Comparison of ENCODE assay signal across 27 cellular contexts in genomic region chr18:49971462-49971861, GRCh38.
"Had no signal": no experiment of that assay in that cellular context is flagged by ENCODE, and none has a peak within 500 bp of the region (broad histone marks: within the 10 kb centered on the region; RNA-seq: fewer than 3 reads in every experiment).

No MANE protein-coding gene starts in this region.

- H3K36me3 Mint-ChIP-seq: activated CD4-positive, alpha-beta memory T cell treated with anti-CD3 and anti-CD28 coated beads for 36 hours; activated naive CD4-positive, alpha-beta T cell treated with anti-CD3 and anti-CD28 coated beads, Interleukin-2, amount 10 ng/mL, durations not matched to agents 7 days and 5 days; activated naive CD4-positive, alpha-beta T cell treated with anti-CD3 and anti-CD28 coated beads, Interleukin-2, amount 50 U/mL, for 72 hours; activated naive CD8-positive, alpha-beta T cell treated with anti-CD3 and anti-CD28 coated beads, Interleukin-2, amount 10 ng/mL, durations not matched to agents 7 days and 5 days; brain had no signal

- H3K4me3 ChIP-seq: ascending aorta, breast epithelium, cardiac muscle cell, colonic mucosa, esophagus squamous epithelium, gastroesophageal sphincter had no signal

- H3K9me3 Mint-ChIP-seq: activated CD4-positive, alpha-beta memory T cell treated with anti-CD3 and anti-CD28 coated beads for 36 hours; activated CD4-positive, alpha-beta T cell treated with anti-CD3 and anti-CD28 coated beads, Interleukin-2, amount 10 ng/mL, durations not matched to agents 24 days and 14 days; activated naive CD4-positive, alpha-beta T cell treated with anti-CD3 and anti-CD28 coated beads, Interleukin-2, amount 10 ng/mL, durations not matched to agents 7 days and 5 days; activated naive CD4-positive, alpha-beta T cell treated with anti-CD3 and anti-CD28 coated beads, Interleukin-2, amount 50 U/mL, for 72 hours; activated naive CD8-positive, alpha-beta T cell treated with anti-CD3 and anti-CD28 coated beads, Interleukin-2, amount 10 ng/mL, durations not matched to agents 7 days and 5 days; activated T-cell treated with anti-CD3 and anti-CD28 coated beads, Interleukin-2, amount 50 U/mL, for 24 hours; activated T-cell treated with anti-CD3 and anti-CD28 coated beads, Interleukin-2, amount 50 U/mL, for 72 hours; brain had no signal

- H3K4me1 Mint-ChIP-seq: activated CD4-positive, alpha-beta T cell treated with anti-CD3 and anti-CD28 coated beads for 36 hours; activated CD4-positive, alpha-beta T cell treated with anti-CD3 and anti-CD28 coated beads, Interleukin-2, amount 10 ng/mL, durations not matched to agents 24 days and 14 days; activated naive CD4-positive, alpha-beta T cell treated with anti-CD3 and anti-CD28 coated beads, Interleukin-2, amount 10 ng/mL, durations not matched to agents 7 days and 5 days; activated naive CD8-positive, alpha-beta T cell treated with anti-CD3 and anti-CD28 coated beads, Interleukin-2, amount 10 ng/mL, durations not matched to agents 7 days and 5 days had no signal

- H3K4me1 ChIP-seq: ascending aorta, breast epithelium, esophagus squamous epithelium had no signal

- H3K27me3 Mint-ChIP-seq: activated CD4-positive, alpha-beta memory T cell treated with anti-CD3 and anti-CD28 coated beads for 36 hours; activated CD4-positive, alpha-beta T cell treated with anti-CD3 and anti-CD28 coated beads for 36 hours; activated T-cell treated with anti-CD3 and anti-CD28 coated beads, Interleukin-2, amount 50 U/mL, for 24 hours; brain had no signal

- H3K9me3 ChIP-seq: ascending aorta, breast epithelium, colonic mucosa, esophagus squamous epithelium, gastroesophageal sphincter had no signal

- H3K27me3 ChIP-seq: ascending aorta, breast epithelium, cardiac muscle cell, colonic mucosa, esophagus squamous epithelium, gastroesophageal sphincter had no signal

- ATAC-seq: activated CD4-positive, alpha-beta T cell treated with anti-CD3 and anti-CD28 coated beads for 36 hours; activated naive CD4-positive, alpha-beta T cell treated with anti-CD3 and anti-CD28 coated beads, Interleukin-2, amount 50 U/mL, for 72 hours; activated T-cell treated with anti-CD3 and anti-CD28 coated beads, Interleukin-2, amount 50 U/mL, for 72 hours; gastroesophageal sphincter had no signal

- H3K36me3 ChIP-seq: breast epithelium, cardiac muscle cell, colonic mucosa, gastroesophageal sphincter had no signal

- DNase-seq: activated CD4-positive, alpha-beta memory T cell treated with anti-CD3 and anti-CD28 coated beads for 36 hours; activated CD4-positive, alpha-beta T cell treated with anti-CD3 and anti-CD28 coated beads for 36 hours; activated CD4-positive, alpha-beta T cell treated with anti-CD3 and anti-CD28 coated beads, Interleukin-2, amount 10 ng/mL, durations not matched to agents 24 days and 14 days; activated CD4-positive, CD25-positive, alpha-beta regulatory T cell; activated CD4-positive, CD25-positive, alpha-beta regulatory T cell treated with anti-CD3 and anti-CD28 coated beads, Interleukin-2, amount 50 U/mL, for 72 hours; activated CD8-positive, alpha-beta memory T cell treated with anti-CD3 and anti-CD28 coated beads, Interleukin-2, amount 50 U/mL, for 48 hours; activated gamma-delta T cell; activated naive CD4-positive, alpha-beta T cell; activated naive CD4-positive, alpha-beta T cell treated with anti-CD3 and anti-CD28 coated beads, Interleukin-2, amount 10 ng/mL, durations not matched to agents 7 days and 5 days; activated naive CD8-positive, alpha-beta T cell treated with anti-CD3 and anti-CD28 coated beads, Interleukin-2, amount 10 ng/mL, durations not matched to agents 7 days and 5 days; activated T-cell treated with anti-CD3 and anti-CD28 coated beads for 4 hours; activated T-cell treated with anti-CD3 and anti-CD28 coated beads, Interleukin-2, amount 50 U/mL, for 24 hours; activated T-cell treated with anti-CD3 and anti-CD28 coated beads, Interleukin-2, amount 50 U/mL, for 72 hours; central memory CD4-positive, alpha-beta T cell; cerebellar nuclear complex; colonic mucosa; effector CD8-positive, alpha-beta T cell; esophagus squamous epithelium; foreskin melanocyte; T-helper 2 cell had no signal

- H3K27ac Mint-ChIP-seq: activated CD4-positive, alpha-beta memory T cell treated with anti-CD3 and anti-CD28 coated beads for 36 hours; activated CD4-positive, alpha-beta T cell treated with anti-CD3 and anti-CD28 coated beads for 36 hours; activated CD4-positive, alpha-beta T cell treated with anti-CD3 and anti-CD28 coated beads, Interleukin-2, amount 10 ng/mL, durations not matched to agents 24 days and 14 days; activated naive CD4-positive, alpha-beta T cell treated with anti-CD3 and anti-CD28 coated beads, Interleukin-2, amount 10 ng/mL, durations not matched to agents 7 days and 5 days; activated naive CD8-positive, alpha-beta T cell treated with anti-CD3 and anti-CD28 coated beads, Interleukin-2, amount 10 ng/mL, durations not matched to agents 7 days and 5 days; activated T-cell treated with anti-CD3 and anti-CD28 coated beads, Interleukin-2, amount 50 U/mL, for 24 hours; activated T-cell treated with anti-CD3 and anti-CD28 coated beads, Interleukin-2, amount 50 U/mL, for 72 hours had no signal

- H3K27ac ChIP-seq: ascending aorta, breast epithelium, cardiac muscle cell, colonic mucosa, epithelial cell of prostate, esophagus squamous epithelium, gastroesophageal sphincter had no signal

- H3K4me3 Mint-ChIP-seq: activated CD4-positive, alpha-beta memory T cell treated with anti-CD3 and anti-CD28 coated beads for 36 hours; activated CD4-positive, alpha-beta T cell treated with anti-CD3 and anti-CD28 coated beads for 36 hours; activated CD4-positive, alpha-beta T cell treated with anti-CD3 and anti-CD28 coated beads, Interleukin-2, amount 10 ng/mL, durations not matched to agents 24 days and 14 days; activated naive CD4-positive, alpha-beta T cell treated with anti-CD3 and anti-CD28 coated beads, Interleukin-2, amount 10 ng/mL, durations not matched to agents 7 days and 5 days; activated naive CD8-positive, alpha-beta T cell treated with anti-CD3 and anti-CD28 coated beads, Interleukin-2, amount 10 ng/mL, durations not matched to agents 7 days and 5 days; activated T-cell treated with anti-CD3 and anti-CD28 coated beads, Interleukin-2, amount 50 U/mL, for 24 hours; activated T-cell treated with anti-CD3 and anti-CD28 coated beads, Interleukin-2, amount 50 U/mL, for 72 hours; brain had no signal
